8 cellular contexts compared by ENCODE assay signal in genomic region chr1:1079408-1080121, GRCh38. TPM values are rescaled to one million over a fixed set of nuclear protein-coding genes. Genes with fewer than 3 reads are reported as not detected.
DNase-seq lines count a peak whose midpoint lies in the region; ATAC-seq and TF ChIP-seq lines count a peak whose summit lies in the region.

No MANE protein-coding gene starts in this region.

- H4K20me1 ChIP-seq in OCI-LY7 (ENCODE audit: insufficient read depth, low read length): no peaks in the 10 kb centered on the region

- BruUV-seq in OCI-LY7 (replicated peaks; lab: Mats Ljungman, UMichigan): no TSS peak

- no peak overlapping the region for H3K27ac Mint-ChIP-seq in T-helper 17 cell

- 3% methylated on average over 38 of the region's 38 CpGs for WGBS in HUES64

- no peak overlapping the region for H3K27ac ChIP-seq in HUES64 (ENCODE audit: low read depth, low read length)
- H3K27ac ChIP-seq in lower lobe of right lung: peak overlapping the region; percentile 76
- H3K27ac ChIP-seq in stomach smooth muscle (ENCODE audit: low read length): no peak overlapping the region
- H3K27ac ChIP-seq in OCI-LY7 (ENCODE audit: low read depth, low read length, poor library complexity, severe bottlenecking): no peak overlapping the region

- H3K27me3 ChIP-seq in HUES64 (ENCODE audit: insufficient read depth, low read length) (peaks cover 14% of the 10 kb centered on the region), lower lobe of right lung (ENCODE audit: low read depth) (peaks cover 7% of the 10 kb centered on the region), stomach smooth muscle (ENCODE audit: control insufficient read depth in 1 of 2, insufficient read depth in 2 of 2, low read length in 2 of 2) (peaks cover 8 to 9% of the 10 kb centered on the region in 2 donors)

- H3K36me3 ChIP-seq in HUES64 (ENCODE audit: insufficient read depth, low read length) (no peaks in the 10 kb centered on the region), lower lobe of right lung (no peaks in the 10 kb centered on the region), stomach smooth muscle (ENCODE audit: control insufficient read depth in 2 of 2, insufficient read depth in 2 of 2, low read length in 2 of 2) (no peaks in the 10 kb centered on the region), OCI-LY7 (ENCODE audit: insufficient read depth, low read length) (no peaks in the 10 kb centered on the region)

- H3K4me3 Mint-ChIP-seq in T-helper 17 cell: peak overlapping the region; percentile 58

- H3K79me2 ChIP-seq in OCI-LY7 (ENCODE audit: insufficient read depth, low read depth, low read length): no peaks in the 10 kb centered on the region

- TF ChIP-seq CTCF in lower lobe of right lung (IDR thresholded peaks at IDR 0.05) (no peak), OCI-LY7 (conservative IDR thresholded peaks at IDR 0.05; ENCODE audit: low read length) (no peak)

- peak overlapping the region; percentile 59 for H3K9ac ChIP-seq in HUES64 (ENCODE audit: low read depth, low read length)
- no peak overlapping the region for H3K9ac ChIP-seq in stomach smooth muscle (ENCODE audit: low read length in 2 of 2)

- H3K4me3 ChIP-seq in HUES64 (ENCODE audit: low read length): peak overlapping the region; percentile 40
- peak overlapping the region; percentile 49 for H3K4me3 ChIP-seq in lower lobe of right lung
- H3K4me3 ChIP-seq in stomach smooth muscle (ENCODE audit: low read length in 2 of 2): peak overlapping the region; percentile 46 to 67
- no peak overlapping the region for H3K4me3 ChIP-seq in OCI-LY7 (ENCODE audit: low read depth, low read length, poor library complexity, severe bottlenecking)

- POLR2A ChIA-PET in OCI-LY7 (lab: Charles Lee): no interaction called here

- peak; percentile 58 for DNase-seq in NCI-H748 (lab: John Stamatoyannopoulos, UW; ENCODE audit: unreplicated experiment)
- DNase-seq in NCI-H748 treated with DMSO at 0.1 percent for 48 hours (lab: John Stamatoyannopoulos, UW): no peak
- DNase-seq in T-helper 17 cell: peak in 1 of 3 donors; percentile 18
- peak; percentile 81 for DNase-seq in ecto neural progenitor cell (ENCODE audit: low spot score)
- peak; percentile 85 for DNase-seq in lower lobe of right lung
- DNase-seq in OCI-LY7 (ENCODE audit: low spot score): no peak

- intact Hi-C loops in lower lobe of right lung (cut with DNase I) (no loop called here), OCI-LY7 (cut with micrococcal nuclease; ENCODE audit: unreplicated experiment) (no loop called here)

- H3K9me2 ChIP-seq in OCI-LY7 (ENCODE audit: insufficient read depth, low read length): no peaks in the 10 kb centered on the region

- peaks cover 6% of the 10 kb centered on the region for H3K4me1 Mint-ChIP-seq in T-helper 17 cell

- H3K36me3 Mint-ChIP-seq in T-helper 17 cell (ENCODE audit: low read depth): peaks cover 2% of the 10 kb centered on the region

- H2AFZ ChIP-seq in OCI-LY7 (ENCODE audit: low read length): no peak overlapping the region

- H3K9me3 ChIP-seq in HUES64 (ENCODE audit: insufficient read depth, low read depth, low read length) (no peaks in the 10 kb centered on the region), T-helper 17 cell (ENCODE audit: control insufficient read depth, low read length, poor library complexity, severe bottlenecking) (no peaks in the 10 kb centered on the region), lower lobe of right lung (no peaks in the 10 kb centered on the region), stomach smooth muscle (ENCODE audit: control insufficient read depth in 2 of 2, low read length in 2 of 2) (no peaks in the 10 kb centered on the region), OCI-LY7 (ENCODE audit: low read length) (no peaks in the 10 kb centered on the region)

- ATAC-seq in T-helper 17 cell (peak; percentile 68), lower lobe of right lung (peak; percentile 88 to 89)

- H3K4me1 ChIP-seq in HUES64 (ENCODE audit: insufficient read depth, low read length) (0 out of 2 replicates have a peak, but pooled peaks cover 5% of the 10 kb centered on the region), lower lobe of right lung (peaks cover 12% of the 10 kb centered on the region), stomach smooth muscle (ENCODE audit: control insufficient read depth, insufficient read depth, low read length) (peaks cover 13% of the 10 kb centered on the region), OCI-LY7 (ENCODE audit: insufficient read depth, low read length, poor library complexity, severe bottlenecking) (no peaks in the 10 kb centered on the region)

- CTCF ChIA-PET in OCI-LY7 (lab: Charles Lee; ENCODE audit: unreplicated experiment): interaction anchor here (0.6 kb wide), 1 partner anchor 171 kb away, joined by 3 read pairs; no protein-coding TSS in a partner anchor

- H3K27me3 Mint-ChIP-seq in T-helper 17 cell: peaks cover 5% of the 10 kb centered on the region

- no peak overlapping the region for H3K4me2 ChIP-seq in OCI-LY7 (ENCODE audit: low read length)

RNA-seq across cellular contexts. Expression of gene RNF223, which starts 5.5 kb away (rescaled TPM):
- polyA plus RNA-seq in HUES64 (2013, experiment 1 of 2): not detected
- not detected for polyA plus RNA-seq in HUES64 (2013, experiment 2 of 2)
- total RNA-seq in T-helper 17 cell (not detected), lower lobe of right lung (0.65 TPM), OCI-LY7 (2022) (not detected in 2 replicates)
- total RNA-seq in OCI-LY7 (2014; rRNA removed; shearing (Covaris generic)): not detected in 2 replicates

RNA-seq across cellular contexts. Expression of gene C1orf159, which starts 36.3 kb away (rescaled TPM):
- polyA plus RNA-seq in HUES64 (2013, experiment 1 of 2): 9.8 TPM
- 13.0 TPM for polyA plus RNA-seq in HUES64 (2013, experiment 2 of 2)
- 10 to 100 TPM; 13.4 to 17.1 TPM for total RNA-seq in T-helper 17 cell
- total RNA-seq in lower lobe of right lung: 11.7 TPM
- 13.1 and 27.6 TPM in 2 replicates for total RNA-seq in OCI-LY7 (2014; rRNA removed; shearing (Covaris generic))
- total RNA-seq in OCI-LY7 (2022): 24.1 and 24.5 TPM in 2 replicates

RNA-seq across cellular contexts. Expression of gene AGRN, which starts 59.6 kb away (rescaled TPM):
- 58.7 TPM for polyA plus RNA-seq in HUES64 (2013, experiment 1 of 2)
- polyA plus RNA-seq in HUES64 (2013, experiment 2 of 2): 72.3 TPM
- total RNA-seq in T-helper 17 cell: 1 to 10 TPM; 1.2 to 1.4 TPM
- 114 TPM for total RNA-seq in lower lobe of right lung
- 2.2 and 2.7 TPM in 2 replicates for total RNA-seq in OCI-LY7 (2014; rRNA removed; shearing (Covaris generic))
- 9.1 and 9.8 TPM in 2 replicates for total RNA-seq in OCI-LY7 (2022)

Comparison
In these comparisons a context has a peak if more than half of its experiments do, and no peak if none do; other contexts are left out.
1. DNase-seq: peak in NCI-H748 (single experiment), ecto neural progenitor cell (single experiment) and lower lobe of right lung (single experiment); none in NCI-H748 treated with DMSO at 0.1 percent for 48 hours (single experiment) and OCI-LY7 (single experiment).
2. RNA of gene AGRN, which starts 59.6 kb away (total RNA-seq): 114 TPM in lower lobe of right lung (single experiment); 2.2 to 9.8 TPM in OCI-LY7 and 1.2 to 1.4 TPM in T-helper 17 cell; every median in the first group is over 10 times any median in the second.